Comparison of ENCODE assay signal across 11 cellular contexts in genomic region chr12:11861864-11862600, GRCh38.
A peak's percentile ranks its signal among the peaks of the same experiment; 100 is the strongest.
DNase-seq lines count a peak whose midpoint lies in the region; ATAC-seq and TF ChIP-seq lines count a peak whose summit lies in the region.
"Had no signal": no experiment of that assay in that cellular context is flagged by ENCODE, and none has a peak within 500 bp of the region (broad histone marks: within the 10 kb centered on the region; RNA-seq: fewer than 3 reads in every experiment).

No MANE protein-coding gene starts in this region.

- H3K9me3 ChIP-seq in endodermal cell (ENCODE audit: control insufficient read depth, low read length) (peaks cover 15% of the 10 kb centered on the region), aorta (ENCODE audit: control insufficient read depth, low read length) (no peaks in the 10 kb centered on the region)

- peaks cover 25% of the 10 kb centered on the region for H3K36me3 ChIP-seq in endodermal cell (ENCODE audit: control insufficient read depth, insufficient read depth, low read length)
- peaks cover 0 to 2% of the 10 kb centered on the region in 2 donors for H3K36me3 ChIP-seq in aorta (ENCODE audit: control insufficient read depth in 1 of 2, insufficient read depth in 2 of 2, low read length in 1 of 2)

- no peak overlapping the region for H3K9ac ChIP-seq in endodermal cell (ENCODE audit: extremely low read depth, low read length, poor library complexity, severe bottlenecking)
- H3K9ac ChIP-seq: KMS-11 had no signal

- no peak for DNase-seq in activated naive CD8-positive, alpha-beta T cell treated with anti-CD3 and anti-CD28 coated beads, Interleukin-2, amount 50 U/mL, for 24 hours
- DNase-seq in activated naive CD8-positive, alpha-beta T cell treated with anti-CD3 and anti-CD28 coated beads for 36 hours: no peak
- DNase-seq in endodermal cell (peak; percentile 43), aorta (no peak), NCI-H1092 (lab: John Stamatoyannopoulos, UW) (no peak), EL (no peak), OCI-M2 (lab: John Stamatoyannopoulos, UW; ENCODE audit: unreplicated experiment) (no peak)
- DNase-seq: activated effector memory CD4-positive, alpha-beta T cell treated with Interleukin-2 at 50 U/mL for 16 hours; T-helper 9 cell had no signal

- no peaks in the 10 kb centered on the region for H3K27me3 Mint-ChIP-seq in activated naive CD8-positive, alpha-beta T cell treated with anti-CD3 and anti-CD28 coated beads, Interleukin-2, amount 50 U/mL, for 24 hours
- no peaks in the 10 kb centered on the region for H3K27me3 Mint-ChIP-seq in activated naive CD8-positive, alpha-beta T cell treated with anti-CD3 and anti-CD28 coated beads for 36 hours
- H3K27me3 Mint-ChIP-seq in endodermal cell (ENCODE audit: insufficient read depth): no peaks in the 10 kb centered on the region
- H3K27me3 Mint-ChIP-seq in nephron (ENCODE audit: low read depth): no peaks in the 10 kb centered on the region

- no peak for TF ChIP-seq CTCF in endodermal cell (conservative IDR thresholded peaks at IDR 0.05)
- TF ChIP-seq CTCF in nephron (IDR thresholded peaks at IDR 0.05; ENCODE audit: unreplicated experiment in 3 of 3): no peak

- H3K27ac Mint-ChIP-seq in activated naive CD8-positive, alpha-beta T cell treated with anti-CD3 and anti-CD28 coated beads, Interleukin-2, amount 50 U/mL, for 24 hours: peak overlapping the region; percentile 20
- no peak overlapping the region for H3K27ac Mint-ChIP-seq in activated naive CD8-positive, alpha-beta T cell treated with anti-CD3 and anti-CD28 coated beads for 36 hours
- H3K27ac Mint-ChIP-seq in endodermal cell: no peak overlapping the region
- H3K27ac Mint-ChIP-seq in nephron: peak overlapping the region in 2 of 3 experiments; percentile 52 to 78

- no peak overlapping the region for H3K4me3 Mint-ChIP-seq in activated naive CD8-positive, alpha-beta T cell treated with anti-CD3 and anti-CD28 coated beads, Interleukin-2, amount 50 U/mL, for 24 hours
- no peak overlapping the region for H3K4me3 Mint-ChIP-seq in activated naive CD8-positive, alpha-beta T cell treated with anti-CD3 and anti-CD28 coated beads for 36 hours
- no peak overlapping the region for H3K4me3 Mint-ChIP-seq in endodermal cell
- no peak overlapping the region for H3K4me3 Mint-ChIP-seq in nephron

- peaks cover 14% of the 10 kb centered on the region for H3K9me3 Mint-ChIP-seq in activated naive CD8-positive, alpha-beta T cell treated with anti-CD3 and anti-CD28 coated beads, Interleukin-2, amount 50 U/mL, for 24 hours
- H3K9me3 Mint-ChIP-seq in activated naive CD8-positive, alpha-beta T cell treated with anti-CD3 and anti-CD28 coated beads for 36 hours: peaks cover 10% of the 10 kb centered on the region
- peaks cover 23% of the 10 kb centered on the region for H3K9me3 Mint-ChIP-seq in endodermal cell
- peaks cover 17% of the 10 kb centered on the region for H3K9me3 Mint-ChIP-seq in nephron

- H3K36me3 Mint-ChIP-seq in activated naive CD8-positive, alpha-beta T cell treated with anti-CD3 and anti-CD28 coated beads, Interleukin-2, amount 50 U/mL, for 24 hours (ENCODE audit: low read depth): peaks cover 67% of the 10 kb centered on the region
- peaks cover 68% of the 10 kb centered on the region for H3K36me3 Mint-ChIP-seq in activated naive CD8-positive, alpha-beta T cell treated with anti-CD3 and anti-CD28 coated beads for 36 hours
- H3K36me3 Mint-ChIP-seq in endodermal cell (ENCODE audit: low read depth): peaks cover 48% of the 10 kb centered on the region
- peaks cover 48% of the 10 kb centered on the region for H3K36me3 Mint-ChIP-seq in nephron (ENCODE audit: low read depth)

- H3K4me3 ChIP-seq in endodermal cell (ENCODE audit: low read length) (no peak overlapping the region), aorta (ENCODE audit: low read length in 2 of 2) (no peak overlapping the region)

- H3K4me1 ChIP-seq in endodermal cell (ENCODE audit: control insufficient read depth, insufficient read depth, low read length) (peaks cover 10% of the 10 kb centered on the region), aorta (ENCODE audit: control insufficient read depth in 1 of 2, insufficient read depth in 2 of 2, low read length in 2 of 2) (peaks cover 8 to 15% of the 10 kb centered on the region in 2 donors)

- H3K27ac ChIP-seq in endodermal cell (ENCODE audit: low read depth, low read length) (peak overlapping the region; percentile 21), aorta (ENCODE audit: low read depth in 1 of 2, low read length in 2 of 2) (peak overlapping the region; percentile 94 to 98)
- H3K27ac ChIP-seq: KMS-11 had no signal

- ATAC-seq in activated naive CD8-positive, alpha-beta T cell treated with anti-CD3 and anti-CD28 coated beads, Interleukin-2, amount 50 U/mL, for 24 hours: no peak
- no peak for ATAC-seq in aorta (ENCODE audit: low FRiP score)

- no peaks in the 10 kb centered on the region for H3K27me3 ChIP-seq in endodermal cell (ENCODE audit: control insufficient read depth, insufficient read depth, low read length, poor library complexity, severe bottlenecking)
- no peaks in the 10 kb centered on the region for H3K27me3 ChIP-seq in aorta (ENCODE audit: control insufficient read depth in 1 of 2, insufficient read depth in 2 of 2, low read length in 1 of 2)

- peaks cover 19% of the 10 kb centered on the region for H3K4me1 Mint-ChIP-seq in activated naive CD8-positive, alpha-beta T cell treated with anti-CD3 and anti-CD28 coated beads, Interleukin-2, amount 50 U/mL, for 24 hours
- no peaks in the 10 kb centered on the region for H3K4me1 Mint-ChIP-seq in activated naive CD8-positive, alpha-beta T cell treated with anti-CD3 and anti-CD28 coated beads for 36 hours
- peaks cover 60% of the 10 kb centered on the region for H3K4me1 Mint-ChIP-seq in endodermal cell
- peaks cover 26% of the 10 kb centered on the region for H3K4me1 Mint-ChIP-seq in nephron

- intact Hi-C loops in aorta (cut with DNase I): no loop called here

- 89 to 93% methylated on average over 5 to 7 of the region's 7 CpGs for WGBS in endodermal cell (ENCODE audit: insufficient coverage in 1 of 2, insufficient read length in 1 of 2), 2 experiments
- WGBS in aorta, 2 donors: 61% methylated on average over 7 of the region's 7 CpGs

Comparison
In these comparisons a context has a peak if more than half of its experiments do, and no peak if none do; other contexts are left out.
1. H3K27ac Mint-ChIP-seq: peak in activated naive CD8-positive, alpha-beta T cell treated with anti-CD3 and anti-CD28 coated beads, Interleukin-2, amount 50 U/mL, for 24 hours (single experiment) and nephron (2 of 3); none in activated naive CD8-positive, alpha-beta T cell treated with anti-CD3 and anti-CD28 coated beads for 36 hours (single experiment) and endodermal cell (single experiment).